18 cellular contexts compared by ENCODE assay signal in the genomic region with DNA sequence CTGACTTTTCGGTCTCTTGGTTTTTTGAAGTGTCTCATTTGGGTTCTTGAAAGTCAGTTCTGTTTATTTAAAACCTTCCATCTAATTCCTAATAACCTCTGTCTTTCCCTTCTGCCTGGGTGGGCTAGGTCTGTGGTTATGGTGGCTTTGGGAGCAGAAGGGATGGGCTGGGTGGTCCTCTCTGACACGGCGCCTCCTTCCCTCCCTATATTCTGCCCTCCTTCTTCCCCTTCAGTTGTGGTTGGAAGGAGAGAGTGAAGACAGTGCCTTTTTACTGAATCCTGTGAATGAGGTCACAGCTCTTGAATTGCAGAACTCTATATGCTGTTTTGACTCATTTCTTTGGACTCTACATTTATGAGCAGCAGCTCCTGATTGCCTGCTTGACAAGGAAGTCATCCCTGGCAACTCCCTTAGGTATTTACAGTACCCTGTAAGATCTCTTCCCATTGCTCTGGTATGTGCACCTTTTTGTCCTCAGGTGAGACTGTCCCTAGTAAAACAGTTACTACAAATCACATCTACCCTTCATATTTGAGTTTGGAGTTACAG.
DNase-seq lines count a peak whose midpoint lies in the region; ATAC-seq and TF ChIP-seq lines count a peak whose summit lies in the region.
"Had no signal": no experiment of that assay in that cellular context is flagged by ENCODE, and none has a peak within 500 bp of the region (broad histone marks: within the 10 kb centered on the region; RNA-seq: fewer than 3 reads in every experiment).

No MANE protein-coding gene starts in this region.

- H3K79me1 ChIP-seq in neuronal stem cell (ENCODE audit: low read depth, low read length), result no peaks in the 10 kb centered on the region

- peak overlapping the region; percentile 56 for H3K27ac Mint-ChIP-seq in mesothelial cell of epicardium
- H3K27ac Mint-ChIP-seq: CD4-positive, alpha-beta T cell had no signal

- TF ChIP-seq CTCF in mesothelial cell of epicardium (IDR thresholded peaks at IDR 0.05; ENCODE audit: unreplicated experiment), result no peak
- no peak for TF ChIP-seq CTCF in right atrium auricular region (IDR thresholded peaks at IDR 0.05)

- H3K14ac ChIP-seq in neuronal stem cell (ENCODE audit: low read length), result no peak overlapping the region

- H3K4me3 ChIP-seq in adipocyte (ENCODE audit: low read length) (no peak overlapping the region), neuronal stem cell (ENCODE audit: low read length in 2 of 2) (no peak overlapping the region), right atrium auricular region (no peak overlapping the region)

- no peak overlapping the region for H4K8ac ChIP-seq in neuronal stem cell (ENCODE audit: low read depth, low read length)

- no peak overlapping the region for H2BK5ac ChIP-seq in neuronal stem cell (ENCODE audit: low read length)

- H3K4me1 ChIP-seq in adipocyte (ENCODE audit: control insufficient read depth, insufficient read depth, low read length) (no peaks in the 10 kb centered on the region), neuronal stem cell (ENCODE audit: control insufficient read depth in 2 of 2, insufficient read depth in 1 of 2, low read depth in 1 of 2, low read length in 2 of 2) (no peaks in the 10 kb centered on the region), right atrium auricular region (no peaks in the 10 kb centered on the region)
- H3K4me1 ChIP-seq: BE2C had no signal

- peaks cover 8% of the 10 kb centered on the region for H3K27me3 ChIP-seq in adipocyte (replicated peaks; ENCODE audit: control insufficient read depth, insufficient read depth, low read length)
- H3K27me3 ChIP-seq in neuronal stem cell (ENCODE audit: control insufficient read depth in 3 of 3, insufficient read depth in 3 of 3, low read depth in 1 of 3, low read length in 3 of 3), result peaks cover 0 to 2% (median 0%) of the 10 kb centered on the region in 3 experiments
- no peaks in the 10 kb centered on the region for H3K27me3 ChIP-seq in right atrium auricular region
- H3K27me3 ChIP-seq: BE2C had no signal

- H2BK120ac ChIP-seq in neuronal stem cell (ENCODE audit: low read depth, low read length), result no peak overlapping the region

- no peak for ATAC-seq in HG03442 (IDR thresholded peaks at IDR 0.05; ENCODE audit: unreplicated experiment)

- H3K36me3 ChIP-seq in adipocyte (ENCODE audit: control insufficient read depth, insufficient read depth, low read length, severe bottlenecking), result no peaks in the 10 kb centered on the region
- H3K36me3 ChIP-seq in neuronal stem cell (replicated peaks in 1 of 2; ENCODE audit: control insufficient read depth in 2 of 2, insufficient read depth in 2 of 2, low read length in 2 of 2), result no peaks in the 10 kb centered on the region
- no peaks in the 10 kb centered on the region for H3K36me3 ChIP-seq in right atrium auricular region
- H3K36me3 ChIP-seq: BE2C had no signal

- H3K4ac ChIP-seq in neuronal stem cell (ENCODE audit: low read length), result no peak overlapping the region

- no peak overlapping the region for H3K4me2 ChIP-seq in neuronal stem cell (ENCODE audit: insufficient read depth, low read length, poor library complexity, severe bottlenecking)

- no peak overlapping the region for H2BK12ac ChIP-seq in neuronal stem cell (ENCODE audit: low read length)

- H3K9ac ChIP-seq in adipocyte (ENCODE audit: low read length) (no peak overlapping the region), neuronal stem cell (ENCODE audit: low read depth, low read length, poor library complexity) (no peak overlapping the region)

- no peaks in the 10 kb centered on the region for H3K27me3 Mint-ChIP-seq in mesothelial cell of epicardium (ENCODE audit: low read depth)

- H2AK5ac ChIP-seq in neuronal stem cell (ENCODE audit: low read depth, low read length), result no peak overlapping the region

- DNase-seq in EL, result peak; percentile 75
- DNase-seq in HS-5 (ENCODE audit: low read depth), result peak; percentile 49
- peak; percentile 9 for DNase-seq in adipocyte (ENCODE audit: low read depth)
- no peak for DNase-seq in mesothelial cell of epicardium (ENCODE audit: low spot score in 2 of 2, unreplicated experiment in 2 of 2)
- no peak for DNase-seq in neuronal stem cell (ENCODE audit: low spot score)
- DNase-seq in medulla oblongata (ENCODE audit: extremely low spot score), result no peak
- DNase-seq in right atrium auricular region (ENCODE audit: low spot score), result no peak
- DNase-seq: BE2C; CD4-positive, alpha-beta T cell; H7; KBM-7; NCI-H1436; NCI-H2029; NCI-H748 treated with DMSO at 0.1 percent for 48 hours; OCI-M1; SW 1271 had no signal

- H3K23ac ChIP-seq in neuronal stem cell (ENCODE audit: low read depth, low read length, poor library complexity), result no peak overlapping the region

- H3K4me3 Mint-ChIP-seq in mesothelial cell of epicardium, result no peak overlapping the region
- H3K4me3 Mint-ChIP-seq: CD4-positive, alpha-beta T cell had no signal

- H3K18ac ChIP-seq in neuronal stem cell (ENCODE audit: low read length), result no peak overlapping the region

- H3K9me3 Mint-ChIP-seq in mesothelial cell of epicardium, result peaks cover 8% of the 10 kb centered on the region
- H3K9me3 Mint-ChIP-seq: CD4-positive, alpha-beta T cell had no signal

- no peak overlapping the region for H2BK15ac ChIP-seq in neuronal stem cell (ENCODE audit: low read length)

- no CpG with 5 or more reads among the region's 3 CpGs for WGBS in neuronal stem cell (ENCODE audit: extremely low coverage in 2 of 2, insufficient read length in 2 of 2, insufficient replicate concordance in 1 of 2), 2 donors

- no peak overlapping the region for H3K27ac ChIP-seq in neuronal stem cell (replicated peaks; ENCODE audit: low read length)
- H3K27ac ChIP-seq in right atrium auricular region, result no peak overlapping the region
- H3K27ac ChIP-seq: RWPE1 had no signal

- H3K36me3 Mint-ChIP-seq in mesothelial cell of epicardium, result peaks cover 4% of the 10 kb centered on the region

- peaks cover 31% of the 10 kb centered on the region for H3K4me1 Mint-ChIP-seq in mesothelial cell of epicardium

- H3K9me3 ChIP-seq in adipocyte (ENCODE audit: control insufficient read depth, low read length) (no peaks in the 10 kb centered on the region), neuronal stem cell (replicated peaks in 1 of 2; ENCODE audit: control insufficient read depth in 2 of 2, insufficient read depth in 1 of 2, low read depth in 1 of 2, low read length in 2 of 2) (no peaks in the 10 kb centered on the region), right atrium auricular region (no peaks in the 10 kb centered on the region)
- H3K9me3 ChIP-seq: BE2C had no signal

- H4K91ac ChIP-seq in neuronal stem cell (ENCODE audit: low read depth, low read length, poor library complexity), result no peak overlapping the region

- H2AFZ ChIP-seq in neuronal stem cell (ENCODE audit: low read length), result no peak overlapping the region

Comparison
In these comparisons a context has a peak if more than half of its experiments do, and no peak if none do; other contexts are left out.
1. DNase-seq: peak in EL (single experiment), HS-5 (single experiment) and adipocyte (single experiment); none in mesothelial cell of epicardium (0 of 2), neuronal stem cell (single experiment), medulla oblongata (single experiment) and right atrium auricular region (single experiment).